In the genomic region with DNA sequence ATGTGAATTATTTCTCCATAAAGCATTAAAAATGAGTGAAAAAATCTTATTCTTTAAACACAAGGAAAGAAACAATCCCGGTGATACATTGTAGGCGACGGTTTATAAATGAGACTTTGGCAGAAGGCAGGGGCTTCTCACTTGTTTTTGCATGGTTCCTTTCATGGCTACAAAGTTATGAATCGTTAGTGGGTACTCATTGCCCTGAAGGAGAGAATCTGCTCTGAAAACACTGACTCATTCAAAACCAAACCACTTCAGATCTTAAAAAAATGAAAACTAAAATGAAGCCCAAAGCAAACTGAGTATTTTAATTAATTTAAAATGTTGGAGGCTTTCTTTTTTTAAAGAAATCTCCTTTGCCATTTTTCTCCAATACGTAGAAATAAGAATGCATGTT, we compare ENCODE assay signal across 19 cellular contexts. TPM values are rescaled to one million over a fixed set of nuclear protein-coding genes. Genes with fewer than 3 reads are reported as not detected.
DNase-seq lines count a peak whose midpoint lies in the region; ATAC-seq lines count a peak whose summit lies in the region.
"Had no signal": no experiment of that assay in that cellular context is flagged by ENCODE, and none has a peak within 500 bp of the region (broad histone marks: within the 10 kb centered on the region; RNA-seq: fewer than 3 reads in every experiment).

No MANE protein-coding gene starts in this region.

- ATAC-seq in effector memory CD8-positive, alpha-beta T cell (replicated peaks), result no peak
- ATAC-seq in HG02870 (IDR thresholded peaks at IDR 0.05; ENCODE audit: unreplicated experiment) (no peak), GM21717 (IDR thresholded peaks at IDR 0.05; ENCODE audit: unreplicated experiment) (no peak)
- ATAC-seq: esophagus mucosa, left lung had no signal

- H3K27ac Mint-ChIP-seq in effector memory CD8-positive, alpha-beta T cell, result peak overlapping the region; percentile 16 to 41

- H4K8ac ChIP-seq in mesenchymal stem cell (ENCODE audit: low read length), result no peak overlapping the region

- H3K79me1 ChIP-seq in mesenchymal stem cell (replicated peaks; ENCODE audit: low read length, poor library complexity, severe bottlenecking), result no peaks in the 10 kb centered on the region

- H3K4me1 ChIP-seq in mesenchymal stem cell (ENCODE audit: control insufficient read depth, insufficient read depth, low read depth, low read length), result no peaks in the 10 kb centered on the region
- H3K4me1 ChIP-seq: adrenal gland, BLaER1, left lung, thyroid gland had no signal

- H3K9me3 ChIP-seq in mesenchymal stem cell (ENCODE audit: control insufficient read depth, low read length), result peaks cover 4% of the 10 kb centered on the region
- H3K9me3 ChIP-seq: adrenal gland, BLaER1, left lung, thyroid gland had no signal

- no peak overlapping the region for H3K4ac ChIP-seq in mesenchymal stem cell (ENCODE audit: low read depth in 1 of 2, low read length in 2 of 2)

- H3K14ac ChIP-seq in mesenchymal stem cell (ENCODE audit: low read length in 2 of 2), result no peak overlapping the region

- H3K27me3 ChIP-seq in mesenchymal stem cell (ENCODE audit: control insufficient read depth in 1 of 2, insufficient read depth in 1 of 2, low read length in 2 of 2), result no peaks in the 10 kb centered on the region
- H3K27me3 ChIP-seq: adrenal gland, BLaER1, left lung, thyroid gland had no signal

- in situ Hi-C loops in SK-MEL-5 (cut with HindIII; ENCODE audit: low pct_unique_long_range_greater_than_20kb, low sequenced_read_pairs), result no loop called here

- 100% methylated on average over 2 of the region's 5 CpGs for WGBS in mesenchymal stem cell

- H3K4me3 Mint-ChIP-seq in effector memory CD8-positive, alpha-beta T cell, result no peak overlapping the region

- H3K9me3 Mint-ChIP-seq in effector memory CD8-positive, alpha-beta T cell, result no peaks in the 10 kb centered on the region

- DNase-seq in A172 (ENCODE audit: low spot score), result peak; percentile 28
- peak; percentile 44 for DNase-seq in DMS53 treated with DMSO at 0.1 percent for 48 hours (lab: John Stamatoyannopoulos, UW; ENCODE audit: unreplicated experiment)
- DNase-seq in SK-MEL-5 (ENCODE audit: low read depth, low spot score), result peak; percentile 71
- DNase-seq in effector memory CD8-positive, alpha-beta T cell, result no peak
- no peak for DNase-seq in mesenchymal stem cell
- no peak for DNase-seq in NOMO-1 treated with dmso at 0.1 percent for 144 hours (lab: John Stamatoyannopoulos, UW; ENCODE audit: unreplicated experiment)
- DNase-seq: adrenal gland, DND-41, hippocampal formation, left lung, NCI-H524 treated with DMSO at 0.1 percent for 48 hours, RPMI8226, thyroid gland had no signal

- H3K23ac ChIP-seq in mesenchymal stem cell (ENCODE audit: low read length in 2 of 2), result no peak overlapping the region

- no peak overlapping the region for H2AFZ ChIP-seq in mesenchymal stem cell (ENCODE audit: low read depth, low read length)

- no peak overlapping the region for H4K91ac ChIP-seq in mesenchymal stem cell (ENCODE audit: low read length)

- H2BK12ac ChIP-seq in mesenchymal stem cell (ENCODE audit: low read length in 2 of 2), result no peak overlapping the region

- no peak overlapping the region for H3K4me3 ChIP-seq in mesenchymal stem cell (ENCODE audit: insufficient read depth in 1 of 2, low read depth in 1 of 2, low read length in 2 of 2)
- H3K4me3 ChIP-seq: adrenal gland, BLaER1, coronary artery, left lung, thyroid gland had no signal

- no peak overlapping the region for H3K18ac ChIP-seq in mesenchymal stem cell (ENCODE audit: low read depth in 1 of 2, low read length in 2 of 2)

- H2BK5ac ChIP-seq in mesenchymal stem cell (ENCODE audit: low read depth, low read length, poor library complexity, severe bottlenecking), result no peak overlapping the region

- H3K27me3 Mint-ChIP-seq in effector memory CD8-positive, alpha-beta T cell, result no peaks in the 10 kb centered on the region

- no peak overlapping the region for H3K9ac ChIP-seq in mesenchymal stem cell (ENCODE audit: low read length)
- H3K9ac ChIP-seq: BLaER1 had no signal

- no peaks in the 10 kb centered on the region for H3K36me3 ChIP-seq in mesenchymal stem cell (ENCODE audit: control insufficient read depth in 1 of 2, insufficient read depth in 2 of 2, low read depth in 1 of 2, low read length in 2 of 2)
- H3K36me3 ChIP-seq: adrenal gland, BLaER1, left lung, thyroid gland had no signal

- no peak overlapping the region for H3K4me2 ChIP-seq in mesenchymal stem cell (ENCODE audit: low read length, poor library complexity, severe bottlenecking)
- H3K4me2 ChIP-seq: BLaER1 had no signal

- peaks cover 2% of the 10 kb centered on the region for H3K36me3 Mint-ChIP-seq in effector memory CD8-positive, alpha-beta T cell (ENCODE audit: insufficient read depth)

- no peak overlapping the region for H2AK5ac ChIP-seq in mesenchymal stem cell (ENCODE audit: low read length, severe bottlenecking)

- no peak overlapping the region for H2BK15ac ChIP-seq in mesenchymal stem cell (ENCODE audit: low read depth, poor library complexity, severe bottlenecking)

- H3K4me1 Mint-ChIP-seq in effector memory CD8-positive, alpha-beta T cell (ENCODE audit: low read depth in 2 of 2), result peaks cover 0 to 5% of the 10 kb centered on the region in 2 donors

- H3K27ac ChIP-seq in mesenchymal stem cell (ENCODE audit: low read length, poor library complexity, severe bottlenecking), result no peak overlapping the region
- H3K27ac ChIP-seq: adrenal gland, BLaER1, HL-60, left lung, thyroid gland had no signal

- no peak overlapping the region for H2BK120ac ChIP-seq in mesenchymal stem cell (ENCODE audit: low read depth, low read length)

RNA-seq across cellular contexts. Expression of gene AMIGO2, which starts 41.4 kb away (rescaled TPM):
- 229 and 279 TPM in 2 replicates for total RNA-seq in A172 (2014; rRNA removed; shearing (Covaris generic))
- 14.6 and 14.8 TPM in 2 replicates for total RNA-seq in SK-MEL-5 (2014; rRNA removed; shearing (Covaris generic))
- polyA plus RNA-seq in SK-MEL-5 (2015; cell fraction: cytosol; rRNA removed), result 11.3 and 14.4 TPM in 2 replicates
- polyA plus RNA-seq in SK-MEL-5 (2015; cell fraction: nucleus; rRNA removed), result 13.5 and 15.0 TPM in 2 replicates
- polyA plus RNA-seq in mesenchymal stem cell (2013, experiment 1 of 2), result 13.2 TPM
- polyA plus RNA-seq in mesenchymal stem cell (2013, experiment 2 of 2), result 13.5 TPM

RNA-seq across cellular contexts. Expression of gene PCED1B, which starts 41.7 kb away (rescaled TPM):
- 0.34 and 0.52 TPM in 2 replicates for total RNA-seq in A172 (2014; rRNA removed; shearing (Covaris generic))
- total RNA-seq in SK-MEL-5 (2014; rRNA removed; shearing (Covaris generic)), result 0.48 and 0.87 TPM in 2 replicates
- polyA plus RNA-seq in SK-MEL-5 (2015; cell fraction: cytosol; rRNA removed), result 2.5 and 3.2 TPM in 2 replicates
- polyA plus RNA-seq in SK-MEL-5 (2015; cell fraction: nucleus; rRNA removed), result 7.7 and 7.9 TPM in 2 replicates
- polyA plus RNA-seq in mesenchymal stem cell (2013, experiment 1 of 2), result 3.0 TPM
- 2.4 TPM for polyA plus RNA-seq in mesenchymal stem cell (2013, experiment 2 of 2)

Comparison
In these comparisons a context has a peak if more than half of its experiments do, and no peak if none do; other contexts are left out.
1. DNase-seq: peak in A172 (single experiment), DMS53 treated with DMSO at 0.1 percent for 48 hours (single experiment) and SK-MEL-5 (single experiment); none in effector memory CD8-positive, alpha-beta T cell (0 of 3), mesenchymal stem cell (single experiment) and NOMO-1 treated with dmso at 0.1 percent for 144 hours (single experiment).
2. RNA of gene AMIGO2, which starts 41.4 kb away (total RNA-seq): 229 to 279 TPM in A172; 14.6 to 14.8 TPM in SK-MEL-5; every median in the first group is over 10 times any median in the second.